In the genomic region with DNA sequence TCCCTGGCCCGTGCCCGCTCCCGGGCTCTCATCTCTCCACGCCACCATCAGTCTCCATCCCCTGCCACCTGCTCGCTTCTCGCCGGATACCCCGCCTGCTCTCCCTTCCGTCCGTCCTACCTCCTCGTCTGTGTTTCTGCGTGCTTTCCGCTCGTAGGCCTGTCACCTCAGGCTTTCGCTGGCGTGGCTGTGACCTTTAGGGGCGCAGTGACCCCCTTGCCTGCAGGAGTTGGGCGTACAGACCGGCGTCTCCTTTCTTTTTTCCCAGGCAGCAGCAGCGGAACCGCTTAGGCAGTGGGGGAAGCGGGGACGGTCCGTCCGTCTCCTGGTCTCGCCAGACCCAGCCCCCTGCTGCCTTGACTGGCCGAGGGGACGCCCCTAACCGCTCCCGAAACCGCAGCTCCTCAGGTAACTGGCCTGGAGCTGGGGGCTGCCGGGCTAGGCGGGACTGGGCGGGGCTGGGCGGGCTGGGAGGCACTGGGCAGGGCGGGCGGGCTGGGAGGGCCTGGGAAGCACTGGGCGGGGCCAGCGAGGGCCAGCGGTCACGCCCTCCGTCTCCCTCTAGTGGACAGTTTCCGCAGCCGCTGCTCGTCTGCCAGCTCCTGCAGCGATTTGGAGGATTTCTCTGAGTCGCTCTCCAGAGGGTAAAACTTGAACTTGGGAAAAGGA, we compare ENCODE assay signal across 1 cellular context.
TF ChIP-seq lines count a peak whose summit lies in the region.

No MANE protein-coding gene starts in this region.

TF ChIP-seq in HCT116, 20 proteins besides CTCF, POLR2A, EP300 and RAD21:
- TF ChIP-seq TCF7L2 (IDR thresholded peaks at IDR 0.05; ENCODE audit: borderline replicate concordance, extremely low read depth, insufficient read depth, insufficient read length) (no peak), POLR2AphosphoS5 (IDR thresholded peaks at IDR 0.05; ENCODE audit: low read depth, low read length) (no peak), EGR1 (IDR thresholded peaks at IDR 0.05; ENCODE audit: low read depth) (no peak), ATF3 (IDR thresholded peaks at IDR 0.05) (no peak), EZH2 (IDR thresholded peaks at IDR 0.05) (no peak), CBX3 (IDR thresholded peaks at IDR 0.05; ENCODE audit: low read depth) (no peak), EZH2phosphoT487 (IDR thresholded peaks at IDR 0.05; ENCODE audit: borderline replicate concordance) (no peak), YY1 (IDR thresholded peaks at IDR 0.05; ENCODE audit: extremely low read depth, insufficient replicate concordance, low read depth, low read length) (no peak), SRF (IDR thresholded peaks at IDR 0.05; ENCODE audit: low read depth) (no peak), JUND (IDR thresholded peaks at IDR 0.05) (no peak), ZNF274 (IDR thresholded peaks at IDR 0.05; ENCODE audit: low read depth, low read length) (no peak), SIN3A (IDR thresholded peaks at IDR 0.05; ENCODE audit: low read depth) (no peak), ZFX (IDR thresholded peaks at IDR 0.05) (no peak), ZBTB33 (IDR thresholded peaks at IDR 0.05; ENCODE audit: extremely low read depth, insufficient replicate concordance, low read length) (no peak), ELF1 (IDR thresholded peaks at IDR 0.05; ENCODE audit: borderline replicate concordance, low read depth) (no peak), SP1 (IDR thresholded peaks at IDR 0.05; ENCODE audit: low read depth) (no peak), CEBPB (IDR thresholded peaks at IDR 0.05; ENCODE audit: low read depth) (no peak), FOSL1 (IDR thresholded peaks at IDR 0.05; ENCODE audit: low read depth) (no peak)
- TF ChIP-seq, protein P1, sequence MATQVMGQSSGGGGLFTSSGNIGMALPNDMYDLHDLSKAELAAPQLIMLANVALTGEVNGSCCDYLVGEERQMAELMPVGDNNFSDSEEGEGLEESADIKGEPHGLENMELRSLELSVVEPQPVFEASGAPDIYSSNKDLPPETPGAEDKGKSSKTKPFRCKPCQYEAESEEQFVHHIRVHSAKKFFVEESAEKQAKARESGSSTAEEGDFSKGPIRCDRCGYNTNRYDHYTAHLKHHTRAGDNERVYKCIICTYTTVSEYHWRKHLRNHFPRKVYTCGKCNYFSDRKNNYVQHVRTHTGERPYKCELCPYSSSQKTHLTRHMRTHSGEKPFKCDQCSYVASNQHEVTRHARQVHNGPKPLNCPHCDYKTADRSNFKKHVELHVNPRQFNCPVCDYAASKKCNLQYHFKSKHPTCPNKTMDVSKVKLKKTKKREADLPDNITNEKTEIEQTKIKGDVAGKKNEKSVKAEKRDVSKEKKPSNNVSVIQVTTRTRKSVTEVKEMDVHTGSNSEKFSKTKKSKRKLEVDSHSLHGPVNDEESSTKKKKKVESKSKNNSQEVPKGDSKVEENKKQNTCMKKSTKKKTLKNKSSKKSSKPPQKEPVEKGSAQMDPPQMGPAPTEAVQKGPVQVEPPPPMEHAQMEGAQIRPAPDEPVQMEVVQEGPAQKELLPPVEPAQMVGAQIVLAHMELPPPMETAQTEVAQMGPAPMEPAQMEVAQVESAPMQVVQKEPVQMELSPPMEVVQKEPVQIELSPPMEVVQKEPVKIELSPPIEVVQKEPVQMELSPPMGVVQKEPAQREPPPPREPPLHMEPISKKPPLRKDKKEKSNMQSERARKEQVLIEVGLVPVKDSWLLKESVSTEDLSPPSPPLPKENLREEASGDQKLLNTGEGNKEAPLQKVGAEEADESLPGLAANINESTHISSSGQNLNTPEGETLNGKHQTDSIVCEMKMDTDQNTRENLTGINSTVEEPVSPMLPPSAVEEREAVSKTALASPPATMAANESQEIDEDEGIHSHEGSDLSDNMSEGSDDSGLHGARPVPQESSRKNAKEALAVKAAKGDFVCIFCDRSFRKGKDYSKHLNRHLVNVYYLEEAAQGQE (IDR thresholded peaks at IDR 0.05; ENCODE audit: low read depth) = no peak
- TF ChIP-seq, protein P2, sequence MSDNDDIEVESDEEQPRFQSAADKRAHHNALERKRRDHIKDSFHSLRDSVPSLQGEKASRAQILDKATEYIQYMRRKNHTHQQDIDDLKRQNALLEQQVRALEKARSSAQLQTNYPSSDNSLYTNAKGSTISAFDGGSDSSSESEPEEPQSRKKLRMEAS (IDR thresholded peaks at IDR 0.05) = no peak
